Comparison of ENCODE assay signal across 13 cellular contexts in the genomic region with DNA sequence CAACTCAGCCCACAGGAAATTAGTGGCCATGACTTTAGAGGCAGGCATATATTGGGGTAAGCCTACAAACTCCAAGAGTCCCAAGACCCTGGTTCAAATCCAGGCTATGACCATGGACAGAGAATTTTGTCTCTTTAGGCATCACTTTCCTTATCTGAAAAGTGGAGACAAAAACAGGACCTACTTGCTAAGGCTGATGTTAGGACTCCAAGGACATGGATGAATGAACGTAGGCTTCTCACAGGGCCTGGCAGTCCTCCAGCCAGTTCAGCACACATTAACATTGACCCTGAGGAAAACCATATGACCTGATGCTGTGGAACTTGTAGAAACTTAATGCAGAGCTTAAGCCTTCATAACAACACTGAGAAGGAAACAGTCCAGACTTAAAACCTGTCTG. TPM values are rescaled to one million over a fixed set of nuclear protein-coding genes. Genes with fewer than 3 reads are reported as not detected.
DNase-seq lines count a peak whose midpoint lies in the region; ATAC-seq and TF ChIP-seq lines count a peak whose summit lies in the region.
"Had no signal": no experiment of that assay in that cellular context is flagged by ENCODE, and none has a peak within 500 bp of the region (broad histone marks: within the 10 kb centered on the region; RNA-seq: fewer than 3 reads in every experiment).

No MANE protein-coding gene starts in this region.

- H3K4me1 ChIP-seq in NT2/D1 (ENCODE audit: insufficient read depth, insufficient read length): peaks cover 26% of the 10 kb centered on the region

- H3K4me1 Mint-ChIP-seq in effector memory CD8-positive, alpha-beta T cell (ENCODE audit: low read depth in 2 of 2): peaks cover 22 to 29% of the 10 kb centered on the region in 2 donors
- H3K4me1 Mint-ChIP-seq in nephron progenitor cell: peaks cover 63% of the 10 kb centered on the region

- DNase-seq in BJ (ENCODE audit: low read depth) (no peak), NT2/D1 (ENCODE audit: low read depth, low spot score) (no peak), nephron progenitor cell (no peak), MV-4-11 (lab: John Stamatoyannopoulos, UW) (no peak), NCI-H748 (lab: John Stamatoyannopoulos, UW; ENCODE audit: unreplicated experiment) (no peak), NCI-H2227 treated with DMSO at 0.1 percent for 48 hours (lab: John Stamatoyannopoulos, UW) (no peak)
- DNase-seq in effector memory CD8-positive, alpha-beta T cell: no peak
- DNase-seq: activated CD4-positive, alpha-beta T cell treated with anti-CD3 and anti-CD28 coated beads for 4 hours had no signal

- no peaks in the 10 kb centered on the region for H3K9me3 ChIP-seq in NT2/D1 (ENCODE audit: insufficient read depth, low read length)
- H3K9me3 ChIP-seq: vagina had no signal

- peaks cover 10% of the 10 kb centered on the region for H3K36me3 Mint-ChIP-seq in effector memory CD8-positive, alpha-beta T cell (ENCODE audit: insufficient read depth)
- peaks cover 32% of the 10 kb centered on the region for H3K36me3 Mint-ChIP-seq in nephron progenitor cell (ENCODE audit: low read depth)
- H3K36me3 Mint-ChIP-seq: activated naive CD4-positive, alpha-beta T cell treated with anti-CD3 and anti-CD28 coated beads, Interleukin-2, amount 50 U/mL, for 72 hours; IgD-negative memory B cell had no signal

- H3K27me3 ChIP-seq in BJ (ENCODE audit: control insufficient read depth, insufficient read depth, low read length) (no peaks in the 10 kb centered on the region), NT2/D1 (ENCODE audit: insufficient read depth, insufficient read length) (no peaks in the 10 kb centered on the region)
- H3K27me3 ChIP-seq: vagina had no signal

- peaks cover 8 to 10% of the 10 kb centered on the region in 2 donors for H3K27me3 Mint-ChIP-seq in effector memory CD8-positive, alpha-beta T cell
- peaks cover 3% of the 10 kb centered on the region for H3K27me3 Mint-ChIP-seq in nephron progenitor cell (ENCODE audit: low read depth, poor library complexity)

- CTCF ChIA-PET in BJ (lab: Yijun Ruan, JAX): interaction anchor here (1.3 to 1.5 kb wide), 3 partner anchors 27 to 118 kb away, joined by 3 to 5 read pairs (median 3); partner anchors contain the start of gene JUP

- H3K4me3 Mint-ChIP-seq in effector memory CD8-positive, alpha-beta T cell: peak overlapping the region; percentile 57 to 98
- peak overlapping the region; percentile 93 for H3K4me3 Mint-ChIP-seq in nephron progenitor cell

- no peak overlapping the region for H3K27ac Mint-ChIP-seq in effector memory CD8-positive, alpha-beta T cell
- peak overlapping the region; percentile 97 for H3K27ac Mint-ChIP-seq in nephron progenitor cell
- H3K27ac Mint-ChIP-seq: activated naive CD4-positive, alpha-beta T cell treated with anti-CD3 and anti-CD28 coated beads, Interleukin-2, amount 50 U/mL, for 72 hours had no signal

- POLR2A ChIA-PET in BJ (lab: Charles Lee): no interaction called here

- no peak for ATAC-seq in effector memory CD8-positive, alpha-beta T cell (replicated peaks)
- ATAC-seq in GM18517 (IDR thresholded peaks at IDR 0.05; ENCODE audit: unreplicated experiment): no peak
- ATAC-seq: activated naive CD4-positive, alpha-beta T cell treated with anti-CD3 and anti-CD28 coated beads, Interleukin-2, amount 50 U/mL, for 72 hours; Right ventricle myocardium inferior had no signal

- H3K36me3 ChIP-seq in BJ (ENCODE audit: control insufficient read depth, insufficient read depth, low read length) (peaks cover 16% of the 10 kb centered on the region), NT2/D1 (ENCODE audit: insufficient read depth, insufficient read length, low read length) (peaks cover 47% of the 10 kb centered on the region)
- H3K36me3 ChIP-seq: vagina had no signal

- TF ChIP-seq CTCF in BJ (IDR thresholded peaks at IDR 0.05; ENCODE audit: insufficient read depth, low read depth, low read length) (no peak), nephron progenitor cell (IDR thresholded peaks at IDR 0.05) (no peak)

- H3K9me3 Mint-ChIP-seq in effector memory CD8-positive, alpha-beta T cell: no peaks in the 10 kb centered on the region
- H3K9me3 Mint-ChIP-seq in nephron progenitor cell: no peaks in the 10 kb centered on the region
- H3K9me3 Mint-ChIP-seq: activated naive CD4-positive, alpha-beta T cell treated with anti-CD3 and anti-CD28 coated beads, Interleukin-2, amount 50 U/mL, for 72 hours; IgD-negative memory B cell had no signal

- peak overlapping the region; percentile 91 for H3K9ac ChIP-seq in NT2/D1 (ENCODE audit: insufficient read length, low read depth)

- H3K4me3 ChIP-seq in BJ (ENCODE audit: low read depth, low read length) (peak overlapping the region; percentile 88), NT2/D1 (ENCODE audit: insufficient read length, low read depth) (peak overlapping the region; percentile 87)

RNA-seq across cellular contexts. Expression of gene FKBP10, which starts 1.4 kb away (rescaled TPM):
- polyA plus RNA-seq in BJ (2011; rRNA removed): 885 and 1,571 TPM in 2 replicates
- 420 and 568 TPM in 2 replicates for polyA minus RNA-seq in BJ (2011; rRNA and poly(A)+ RNA removed)
- polyA plus RNA-seq: IgD-negative memory B cell had no signal

RNA-seq across cellular contexts. Expression of gene P3H4, which starts 2.4 kb away (rescaled TPM):
- polyA plus RNA-seq in BJ (2011; rRNA removed): 64.4 and 82.8 TPM in 2 replicates
- 24.7 and 28.9 TPM in 2 replicates for polyA minus RNA-seq in BJ (2011; rRNA and poly(A)+ RNA removed)

RNA-seq across cellular contexts. Expression of gene NT5C3B, which starts 21.8 kb away (rescaled TPM):
- polyA plus RNA-seq in BJ (2011; rRNA removed): 88.3 and 123 TPM in 2 replicates
- 36.4 and 41.5 TPM in 2 replicates for polyA minus RNA-seq in BJ (2011; rRNA and poly(A)+ RNA removed)

RNA-seq across cellular contexts. Expression of gene KLHL10, which starts 23.4 kb away (rescaled TPM):
- 0.15 and 0.74 TPM in 2 replicates for polyA plus RNA-seq in BJ (2011; rRNA removed)
- polyA minus RNA-seq in BJ (2011; rRNA and poly(A)+ RNA removed): 0.47 TPM in 1 of 2 replicates, not detected in the other

RNA-seq across cellular contexts. Expression of gene JUP, which starts 27.7 kb away (rescaled TPM):
- 7.3 and 9.4 TPM in 2 replicates for polyA plus RNA-seq in BJ (2011; rRNA removed)
- 10.6 and 16.2 TPM in 2 replicates for polyA minus RNA-seq in BJ (2011; rRNA and poly(A)+ RNA removed)
